1 cellular context compared by ENCODE assay signal in genomic region chr16:11759997-11760396, GRCh38.
TF ChIP-seq lines count a peak whose summit lies in the region.

No MANE protein-coding gene starts in this region.

TF ChIP-seq in WTC11, 78 proteins besides CTCF, POLR2A, EP300 and RAD21 (continued from another document):
- TF ChIP-seq, protein P1, sequence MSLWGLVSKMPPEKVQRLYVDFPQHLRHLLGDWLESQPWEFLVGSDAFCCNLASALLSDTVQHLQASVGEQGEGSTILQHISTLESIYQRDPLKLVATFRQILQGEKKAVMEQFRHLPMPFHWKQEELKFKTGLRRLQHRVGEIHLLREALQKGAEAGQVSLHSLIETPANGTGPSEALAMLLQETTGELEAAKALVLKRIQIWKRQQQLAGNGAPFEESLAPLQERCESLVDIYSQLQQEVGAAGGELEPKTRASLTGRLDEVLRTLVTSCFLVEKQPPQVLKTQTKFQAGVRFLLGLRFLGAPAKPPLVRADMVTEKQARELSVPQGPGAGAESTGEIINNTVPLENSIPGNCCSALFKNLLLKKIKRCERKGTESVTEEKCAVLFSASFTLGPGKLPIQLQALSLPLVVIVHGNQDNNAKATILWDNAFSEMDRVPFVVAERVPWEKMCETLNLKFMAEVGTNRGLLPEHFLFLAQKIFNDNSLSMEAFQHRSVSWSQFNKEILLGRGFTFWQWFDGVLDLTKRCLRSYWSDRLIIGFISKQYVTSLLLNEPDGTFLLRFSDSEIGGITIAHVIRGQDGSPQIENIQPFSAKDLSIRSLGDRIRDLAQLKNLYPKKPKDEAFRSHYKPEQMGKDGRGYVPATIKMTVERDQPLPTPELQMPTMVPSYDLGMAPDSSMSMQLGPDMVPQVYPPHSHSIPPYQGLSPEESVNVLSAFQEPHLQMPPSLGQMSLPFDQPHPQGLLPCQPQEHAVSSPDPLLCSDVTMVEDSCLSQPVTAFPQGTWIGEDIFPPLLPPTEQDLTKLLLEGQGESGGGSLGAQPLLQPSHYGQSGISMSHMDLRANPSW (CRISPR knock-in tag; conservative IDR thresholded peaks at IDR 0.05; ENCODE audit: low read depth): no peak
TF ChIP-seq in WTC11: peak in this region for 0.
